ENCODE assay signal across 22 cellular contexts in genomic region chr20:47825011-47825762, GRCh38.
"Had no signal": no experiment of that assay in that cellular context is flagged by ENCODE, and none has a peak within 500 bp of the region (broad histone marks: within the 10 kb centered on the region; RNA-seq: fewer than 3 reads in every experiment).

No MANE protein-coding gene starts in this region.

- H3K9me3 ChIP-seq: lower lobe of right lung, thoracic aorta had no signal

- H3K4me3 ChIP-seq: hepatocyte, lower lobe of right lung, thoracic aorta had no signal

- H3K27ac Mint-ChIP-seq: activated CD4-positive, alpha-beta T cell treated with anti-CD3 and anti-CD28 coated beads, Interleukin-2, amount 10 ng/mL, durations not matched to agents 24 days and 14 days; activated CD8-positive, alpha-beta T cell treated with anti-CD3 and anti-CD28 coated beads for 36 hours; activated naive CD4-positive, alpha-beta T cell treated with anti-CD3 and anti-CD28 coated beads for 36 hours; activated naive CD8-positive, alpha-beta T cell treated with anti-CD3 and anti-CD28 coated beads, Interleukin-2, amount 50 U/mL, for 24 hours; activated T-helper 17 cell treated with anti-CD3 and anti-CD28 coated beads, Interleukin-2, amount 50 U/mL, for 72 hours; brain; endodermal cell; progenitor cell of endocrine pancreas had no signal

- H3K4me1 Mint-ChIP-seq: activated CD4-positive, alpha-beta T cell treated with anti-CD3 and anti-CD28 coated beads, Interleukin-2, amount 10 ng/mL, durations not matched to agents 24 days and 14 days; activated naive CD8-positive, alpha-beta T cell treated with anti-CD3 and anti-CD28 coated beads, Interleukin-2, amount 50 U/mL, for 24 hours; activated T-helper 17 cell treated with anti-CD3 and anti-CD28 coated beads, Interleukin-2, amount 50 U/mL, for 72 hours; brain; endodermal cell had no signal

- H3K27me3 Mint-ChIP-seq: activated CD4-positive, alpha-beta T cell treated with anti-CD3 and anti-CD28 coated beads, Interleukin-2, amount 10 ng/mL, durations not matched to agents 24 days and 14 days; activated CD8-positive, alpha-beta T cell treated with anti-CD3 and anti-CD28 coated beads for 36 hours had no signal

- H3K4me2 ChIP-seq: hepatocyte had no signal

- H3K27me3 ChIP-seq: foreskin keratinocyte had no signal

- ATAC-seq: activated CD8-positive, alpha-beta T cell treated with anti-CD3 and anti-CD28 coated beads for 36 hours; activated naive CD8-positive, alpha-beta T cell treated with anti-CD3 and anti-CD28 coated beads, Interleukin-2, amount 50 U/mL, for 24 hours; activated T-helper 17 cell treated with anti-CD3 and anti-CD28 coated beads, Interleukin-2, amount 50 U/mL, for 72 hours; foreskin keratinocyte; left cardiac atrium; right cardiac atrium had no signal

- H3K4me1 ChIP-seq: lower lobe of right lung had no signal

- H3K27ac ChIP-seq: epithelial cell of prostate, foreskin keratinocyte, hepatocyte, lower lobe of right lung, thoracic aorta had no signal

- H3K36me3 ChIP-seq: lower lobe of right lung, thoracic aorta had no signal

- H3K79me2 ChIP-seq: hepatocyte had no signal

- H2AFZ ChIP-seq: hepatocyte had no signal

- H3K9me3 Mint-ChIP-seq: activated CD4-positive, alpha-beta T cell treated with anti-CD3 and anti-CD28 coated beads, Interleukin-2, amount 10 ng/mL, durations not matched to agents 24 days and 14 days; activated CD8-positive, alpha-beta T cell treated with anti-CD3 and anti-CD28 coated beads for 36 hours; activated naive CD4-positive, alpha-beta T cell treated with anti-CD3 and anti-CD28 coated beads for 36 hours; activated naive CD8-positive, alpha-beta T cell treated with anti-CD3 and anti-CD28 coated beads, Interleukin-2, amount 50 U/mL, for 24 hours; activated T-helper 17 cell treated with anti-CD3 and anti-CD28 coated beads, Interleukin-2, amount 50 U/mL, for 72 hours; endodermal cell; nephron had no signal

- DNase-seq: activated CD4-positive, alpha-beta T cell treated with anti-CD3 and anti-CD28 coated beads, Interleukin-2, amount 10 ng/mL, durations not matched to agents 24 days and 14 days; activated CD8-positive, alpha-beta T cell treated with anti-CD3 and anti-CD28 coated beads for 36 hours; activated naive CD4-positive, alpha-beta T cell treated with anti-CD3 and anti-CD28 coated beads for 36 hours; activated naive CD8-positive, alpha-beta T cell treated with anti-CD3 and anti-CD28 coated beads, Interleukin-2, amount 50 U/mL, for 24 hours; activated T-cell treated with anti-CD3 and anti-CD28 coated beads, Interleukin-2, amount 50 U/mL, for 1 hour; anterior cingulate cortex; central memory CD4-positive, alpha-beta T cell; endodermal cell; foreskin keratinocyte; left cardiac atrium; lower lobe of right lung; occipital lobe; right cardiac atrium; small intestine; stimulated activated CD4-positive, alpha-beta T cell treated with anti-CD3 and anti-CD28 coated beads, Interleukin-4, amount 100 ng/mL, for 1 hour had no signal

- H3K36me3 Mint-ChIP-seq: brain had no signal

- H3K4me3 Mint-ChIP-seq: activated CD4-positive, alpha-beta T cell treated with anti-CD3 and anti-CD28 coated beads, Interleukin-2, amount 10 ng/mL, durations not matched to agents 24 days and 14 days; activated CD8-positive, alpha-beta T cell treated with anti-CD3 and anti-CD28 coated beads for 36 hours; activated naive CD4-positive, alpha-beta T cell treated with anti-CD3 and anti-CD28 coated beads for 36 hours; activated naive CD8-positive, alpha-beta T cell treated with anti-CD3 and anti-CD28 coated beads, Interleukin-2, amount 50 U/mL, for 24 hours; activated T-helper 17 cell treated with anti-CD3 and anti-CD28 coated beads, Interleukin-2, amount 50 U/mL, for 72 hours; brain; endodermal cell; nephron had no signal
